In the genomic region with DNA sequence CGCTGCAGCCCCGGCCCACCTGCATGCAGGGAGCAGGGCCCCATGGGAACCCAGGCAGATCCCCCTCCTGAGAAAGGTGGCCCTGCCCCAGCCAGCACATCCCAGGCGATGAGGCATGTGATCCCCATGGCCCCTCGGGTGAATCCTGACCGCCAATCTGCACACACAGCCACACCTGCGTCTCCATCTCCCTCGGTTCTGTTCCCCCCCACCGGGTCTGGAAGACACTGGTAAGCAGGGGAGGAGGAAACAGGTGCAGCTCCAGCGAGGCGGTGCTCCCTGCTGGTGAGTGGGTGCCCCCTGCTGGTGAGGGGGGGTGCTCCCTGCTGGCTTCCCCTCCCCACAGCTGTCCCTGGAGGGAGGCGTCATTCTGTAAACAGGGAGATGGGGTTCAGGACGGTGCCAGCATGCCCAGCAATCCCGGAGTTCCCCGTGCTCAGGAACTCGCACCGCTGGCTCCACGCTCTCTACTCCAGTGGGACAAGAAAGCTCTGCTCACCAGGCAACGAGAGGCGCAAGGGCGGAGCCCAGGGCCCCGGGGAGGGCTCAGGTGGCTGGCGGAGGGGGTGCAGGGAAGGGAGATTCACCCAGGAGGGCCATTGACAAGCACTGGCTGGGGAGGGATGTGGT, we compare ENCODE assay signal across 8 cellular contexts. TPM values are rescaled to one million over a fixed set of nuclear protein-coding genes. Genes with fewer than 3 reads are reported as not detected.
A peak's percentile ranks its signal among the peaks of the same experiment; 100 is the strongest.
DNase-seq lines count a peak whose midpoint lies in the region; TF ChIP-seq lines count a peak whose summit lies in the region.

No MANE protein-coding gene starts in this region.

- H3K36me3 ChIP-seq in esophagus squamous epithelium: no peaks in the 10 kb centered on the region

- H3K36me3 Mint-ChIP-seq in neural crest cell (ENCODE audit: low read depth): no peaks in the 10 kb centered on the region

- no peak overlapping the region for H3K4me3 Mint-ChIP-seq in neural crest cell

- TF ChIP-seq CTCF in HL-60 (IDR thresholded peaks at IDR 0.05; ENCODE audit: insufficient read depth, low read length) (peak; percentile 60), esophagus squamous epithelium (IDR thresholded peaks at IDR 0.05) (peak; percentile 66 to 89 (median 80)), neural crest cell (conservative IDR thresholded peaks at IDR 0.05) (peak; percentile 65)

- TF ChIP-seq POLR2A in esophagus squamous epithelium (IDR thresholded peaks at IDR 0.05): no peak

- H3K9me3 Mint-ChIP-seq in neural crest cell: no peaks in the 10 kb centered on the region

- H3K9me3 ChIP-seq in esophagus squamous epithelium: no peaks in the 10 kb centered on the region

- DNase-seq in DMS 273 (lab: John Stamatoyannopoulos, UW; ENCODE audit: unreplicated experiment): peak; percentile 80
- no peak for DNase-seq in DMS 273 treated with DMSO at 0.1 percent for 48 hours (lab: John Stamatoyannopoulos, UW)
- peak; percentile 29 to 67 for DNase-seq in HL-60 (ENCODE audit: low read depth in 1 of 2, low spot score in 1 of 2)
- DNase-seq in NOMO-1 (lab: John Stamatoyannopoulos, UW; ENCODE audit: unreplicated experiment in 2 of 2): peak; percentile 50 to 53
- DNase-seq in activated T-cell treated with anti-CD3 and anti-CD28 coated beads for 1 hour (ENCODE audit: low read depth): peak; percentile 79
- DNase-seq in esophagus squamous epithelium (lab: John Stamatoyannopoulos, UW): no peak
- peak; percentile 53 for DNase-seq in neural crest cell (ENCODE audit: low read depth, low spot score)
- DNase-seq in substantia nigra (lab: John Stamatoyannopoulos, UW): peak in 32 of 49 donors; percentile 2 to 62 (median 26)

- H3K4me3 ChIP-seq in HL-60 (replicated peaks; ENCODE audit: insufficient read depth, low read length) (no peak overlapping the region), esophagus squamous epithelium (no peak overlapping the region)

- H3K27me3 ChIP-seq in HL-60 (ENCODE audit: insufficient read depth, poor library complexity, severe bottlenecking): peaks cover 8% of the 10 kb centered on the region
- peaks cover 0 to 66% (median 0%) of the 10 kb centered on the region in 4 donors for H3K27me3 ChIP-seq in esophagus squamous epithelium

- H3K27me3 Mint-ChIP-seq in neural crest cell (ENCODE audit: low read depth): no peaks in the 10 kb centered on the region

- intact Hi-C loops in esophagus squamous epithelium (cut with DNase I): no loop called here

- H3K27ac ChIP-seq in HL-60 (replicated peaks) (no peak overlapping the region), esophagus squamous epithelium (no peak overlapping the region), substantia nigra (ENCODE audit: low read depth, low read length, poor library complexity, severe bottlenecking) (no peak overlapping the region)

- peaks cover 5% of the 10 kb centered on the region for H3K4me1 Mint-ChIP-seq in neural crest cell

- 4 to 50% methylated on average over 3 to 4 of the region's 22 CpGs for WGBS in esophagus squamous epithelium, 2 donors

- H3K4me1 ChIP-seq in esophagus squamous epithelium: peaks cover 0 to 39% (median 21%) of the 10 kb centered on the region in 3 donors

- no peak overlapping the region for H3K27ac Mint-ChIP-seq in neural crest cell (ENCODE audit: unreplicated experiment)

RNA-seq across cellular contexts. Expression of a gene that starts 28.4 kb away (rescaled TPM):
- total RNA-seq in esophagus squamous epithelium (10 to 100 TPM in 1 of 4 donors, 1 to 10 TPM in 3; 4.5 to 13.4 (median 6.6) TPM), neural crest cell (34.7 and 40.7 TPM in 2 replicates)

Comparison
In these comparisons a context has a peak if more than half of its experiments do, and no peak if none do; other contexts are left out.
1. DNase-seq: peak in DMS 273 (single experiment), HL-60 (2 of 2), NOMO-1 (2 of 2), activated T-cell treated with anti-CD3 and anti-CD28 coated beads for 1 hour (single experiment), neural crest cell (single experiment) and substantia nigra (32 of 49); none in DMS 273 treated with DMSO at 0.1 percent for 48 hours (single experiment) and esophagus squamous epithelium (single experiment).
2. Peak in every context shown above with its lines, with median percentiles within 50 percentile points of each other: CTCF ChIP-seq.